In the genomic region with DNA sequence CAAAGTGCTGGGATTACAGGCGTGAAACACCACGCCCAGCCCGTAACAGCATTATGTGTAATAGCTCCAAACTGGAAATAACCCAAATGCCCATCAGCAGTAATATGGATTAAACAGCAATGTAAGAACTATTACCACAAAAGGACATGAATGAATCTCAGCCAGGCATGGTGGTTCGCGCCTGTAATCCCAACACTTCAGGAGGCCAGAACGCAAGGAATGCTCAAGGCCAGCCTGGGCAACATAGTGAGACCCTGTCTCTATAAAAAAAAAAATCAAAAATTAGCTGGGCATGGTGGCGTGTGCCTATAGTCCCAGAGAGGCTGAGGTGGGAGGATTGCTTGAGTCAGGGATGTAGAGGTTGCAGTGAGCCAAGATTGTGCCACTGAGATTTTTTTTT, we compare ENCODE assay signal across 9 cellular contexts. TPM values are rescaled to one million over a fixed set of nuclear protein-coding genes. Genes with fewer than 3 reads are reported as not detected.
DNase-seq lines count a peak whose midpoint lies in the region; ATAC-seq, FAIRE-seq and TF ChIP-seq lines count a peak whose summit lies in the region.
"Had no signal": no experiment of that assay in that cellular context is flagged by ENCODE, and none has a peak within 500 bp of the region (broad histone marks: within the 10 kb centered on the region; RNA-seq: fewer than 3 reads in every experiment).

No MANE protein-coding gene starts in this region.

- H3K4me3 ChIP-seq in A673 (ENCODE audit: low read depth, low read length, poor library complexity, severe bottlenecking), result no peak overlapping the region
- H3K4me3 ChIP-seq in HCT116 (replicated peaks in 1 of 2; ENCODE audit: low read depth in 1 of 2, low read length in 2 of 2), result no peak overlapping the region
- no peak overlapping the region for H3K4me3 ChIP-seq in kidney (ENCODE audit: low read length in 2 of 2)

- H4K20me1 ChIP-seq in HCT116 (ENCODE audit: insufficient read depth), result no peaks in the 10 kb centered on the region

- H3K27me3 ChIP-seq in A673 (replicated peaks; ENCODE audit: insufficient read depth, low read depth, low read length, poor library complexity) (no peaks in the 10 kb centered on the region), HCT116 (ENCODE audit: insufficient read depth, low read length) (no peaks in the 10 kb centered on the region)

- BruUV-seq in A673 (replicated peaks; lab: Mats Ljungman, UMichigan), result no TSS peak
- BruUV-seq in HCT116 (replicated peaks; lab: Mats Ljungman, UMichigan), result no TSS peak

- peak overlapping the region; percentile 91 for H2AFZ ChIP-seq in HCT116 (ENCODE audit: low read depth, low read length, poor library complexity, severe bottlenecking)

- H3K79me2 ChIP-seq in HCT116 (ENCODE audit: insufficient read depth, low read length), result peaks cover 19% of the 10 kb centered on the region

- RAD21 ChIA-PET in HCT116 (lab: Charles Lee; ENCODE audit: low non-redundant PET in 1 of 2, low total read pairs in 2 of 2, uncharacterized antibody in 2 of 2, unreplicated experiment in 2 of 2), result interaction anchor here (0.6 to 0.8 kb wide), 3 partner anchors 16 to 1058 kb away, joined by 3 to 5 read pairs (median 3); partner anchors contain the start of gene CDC42EP2 (in 1 of the 2)

- peaks cover 9% of the 10 kb centered on the region for H3K4me1 ChIP-seq in A673 (ENCODE audit: insufficient read depth, low read length, poor library complexity, severe bottlenecking)
- H3K4me1 ChIP-seq in HCT116 (ENCODE audit: control insufficient read depth in 1 of 2, insufficient read depth in 2 of 2, low read length in 2 of 2), result peaks cover 14 to 28% of the 10 kb centered on the region in 2 experiments
- peaks cover 8 to 11% of the 10 kb centered on the region in 2 donors for H3K4me1 ChIP-seq in kidney (ENCODE audit: control insufficient read depth in 1 of 2, insufficient read depth in 1 of 2, low read depth in 1 of 2, low read length in 2 of 2)

- H3K9me2 ChIP-seq in HCT116 (ENCODE audit: insufficient read depth), result no peaks in the 10 kb centered on the region

- H3K9me3 ChIP-seq in A673 (ENCODE audit: low read depth, low read length, poor library complexity, severe bottlenecking), result no peaks in the 10 kb centered on the region
- H3K9me3 ChIP-seq in HCT116 (ENCODE audit: control insufficient read depth in 1 of 2, insufficient read depth in 1 of 2, low read depth in 1 of 2, low read length in 2 of 2), result no peaks in the 10 kb centered on the region
- H3K9me3 ChIP-seq in kidney (ENCODE audit: control insufficient read depth in 1 of 2, low read length in 2 of 2), result no peaks in the 10 kb centered on the region

- TF ChIP-seq POLR2A in HCT116 (IDR thresholded peaks at IDR 0.05; ENCODE audit: borderline replicate concordance, extremely low read depth, insufficient read depth, insufficient read length), result no peak

- TF ChIP-seq CTCF in A673 (conservative IDR thresholded peaks at IDR 0.05; ENCODE audit: low read depth, low read length), result no peak
- TF ChIP-seq CTCF in HCT116 (IDR thresholded peaks at IDR 0.05 in 2 of 3, conservative IDR thresholded peaks at IDR 0.05 in 1 of 3; ENCODE audit: borderline replicate concordance in 1 of 3, insufficient read depth in 1 of 3, low read depth in 2 of 3, low read length in 2 of 3), result no peak
- TF ChIP-seq CTCF in RWPE1 (conservative IDR thresholded peaks at IDR 0.05; ENCODE audit: low read depth), result no peak
- no peak for TF ChIP-seq CTCF in kidney (IDR thresholded peaks at IDR 0.05; ENCODE audit: borderline replicate concordance, extremely low read depth, insufficient read depth)

- CTCF ChIA-PET in A673 (lab: Charles Lee) (interaction anchor here (0.6 to 3.6 kb wide), 8 partner anchors 14 to 105 kb away, joined by 3 to 34 read pairs (median 6); partner anchors contain the start of gene CDC42EP2), HCT116 (lab: Charles Lee) (interaction anchor here (0.7 to 8.5 kb wide), 11 partner anchors 8 to 208 kb away, joined by 3 to 202 read pairs (median 4); partner anchors contain the start of genes CDC42EP2, FAU and MRPL49), RWPE1 (lab: Yijun Ruan, JAX) (interaction anchor here (0.5 to 10.4 kb wide), 22 partner anchors 9 to 324 kb away, joined by 3 to 83 read pairs (median 4); partner anchors contain the start of gene CDC42EP2)

- FAIRE-seq in kidney (lab: Jason Lieb, UNC), result no peak
- FAIRE-seq: D721Med had no signal

- H3K4me2 ChIP-seq in HCT116 (ENCODE audit: low read length), result peak overlapping the region; percentile 51

- POLR2A ChIA-PET in A673 (lab: Charles Lee; ENCODE audit: low non-redundant PET), result interaction anchor here (0.7 kb wide), 1 partner anchor 196 kb away, joined by 6 read pairs; no protein-coding TSS in a partner anchor
- POLR2A ChIA-PET in HCT116 (lab: Charles Lee), result interaction anchor here (0.7 to 2.7 kb wide), 6 partner anchors 14 to 170 kb away, joined by 3 to 20 read pairs (median 5); partner anchors contain the start of gene NEAT1
- POLR2A ChIA-PET in RWPE1 (lab: Yijun Ruan, JAX; ENCODE audit: low non-redundant PET), result interaction anchor here (1.0 kb wide), 2 partner anchors 69 to 208 kb away, joined by 3 to 5 read pairs; partner anchors contain the start of genes FAU, MRPL49 and POLA2

- peak overlapping the region; percentile 24 for H3K27ac ChIP-seq in A673 (ENCODE audit: low read depth, low read length, poor library complexity, severe bottlenecking)
- no peak overlapping the region for H3K27ac ChIP-seq in HCT116 (ENCODE audit: low read depth, low read length)
- peak overlapping the region; percentile 49 for H3K27ac ChIP-seq in RWPE1
- no peak overlapping the region for H3K27ac ChIP-seq in kidney (ENCODE audit: low read depth in 2 of 2, low read length in 2 of 2)

- ATAC-seq in HCT116, result no peak
- ATAC-seq in GM19328 (IDR thresholded peaks at IDR 0.05; ENCODE audit: unreplicated experiment), result no peak

- DNase-seq in A673 (ENCODE audit: low spot score), result no peak
- DNase-seq in HCT116 (ENCODE audit: low read depth, low spot score), result no peak
- no peak for DNase-seq in RWPE1 (ENCODE audit: low spot score)
- peak; percentile 13 for DNase-seq in kidney
- no peak for DNase-seq in retina
- DNase-seq in NCI-H1092 (lab: John Stamatoyannopoulos, UW), result no peak
- DNase-seq in activated T-cell treated with anti-CD3 and anti-CD28 coated beads, Interleukin-2, amount 50 U/mL, for 48 hours, result no peak

- H3K36me3 ChIP-seq in A673 (ENCODE audit: insufficient read depth, low read length, poor library complexity, severe bottlenecking), result no peaks in the 10 kb centered on the region
- no peaks in the 10 kb centered on the region for H3K36me3 ChIP-seq in HCT116 (ENCODE audit: control insufficient read depth in 1 of 2, insufficient read depth in 2 of 2, low read length in 2 of 2)
- H3K36me3 ChIP-seq in kidney (ENCODE audit: control insufficient read depth in 1 of 2, insufficient read depth in 2 of 2, low read length in 2 of 2), result no peaks in the 10 kb centered on the region

- no peak for TF ChIP-seq RAD21 in HCT116 (IDR thresholded peaks at IDR 0.05; ENCODE audit: low read depth)

- H3K9ac ChIP-seq in HCT116 (ENCODE audit: low read length) (no peak overlapping the region), kidney (ENCODE audit: low read length in 2 of 2) (no peak overlapping the region)

- intact Hi-C loops in A673 (cut with micrococcal nuclease; ENCODE audit: unreplicated experiment) (loop anchor here (5.0 kb wide), 1 partner anchor 483 kb away; no protein-coding TSS in a partner anchor), HCT116 (cut with micrococcal nuclease) (loop anchor here (1.0 kb wide), 1 partner anchor 55 kb away; no protein-coding TSS in a partner anchor), kidney (cut with DNase I) (no loop called here)

TF ChIP-seq in HCT116, 20 proteins besides CTCF, POLR2A, EP300 and RAD21 (continues in another document):
- TF ChIP-seq, protein P1, sequence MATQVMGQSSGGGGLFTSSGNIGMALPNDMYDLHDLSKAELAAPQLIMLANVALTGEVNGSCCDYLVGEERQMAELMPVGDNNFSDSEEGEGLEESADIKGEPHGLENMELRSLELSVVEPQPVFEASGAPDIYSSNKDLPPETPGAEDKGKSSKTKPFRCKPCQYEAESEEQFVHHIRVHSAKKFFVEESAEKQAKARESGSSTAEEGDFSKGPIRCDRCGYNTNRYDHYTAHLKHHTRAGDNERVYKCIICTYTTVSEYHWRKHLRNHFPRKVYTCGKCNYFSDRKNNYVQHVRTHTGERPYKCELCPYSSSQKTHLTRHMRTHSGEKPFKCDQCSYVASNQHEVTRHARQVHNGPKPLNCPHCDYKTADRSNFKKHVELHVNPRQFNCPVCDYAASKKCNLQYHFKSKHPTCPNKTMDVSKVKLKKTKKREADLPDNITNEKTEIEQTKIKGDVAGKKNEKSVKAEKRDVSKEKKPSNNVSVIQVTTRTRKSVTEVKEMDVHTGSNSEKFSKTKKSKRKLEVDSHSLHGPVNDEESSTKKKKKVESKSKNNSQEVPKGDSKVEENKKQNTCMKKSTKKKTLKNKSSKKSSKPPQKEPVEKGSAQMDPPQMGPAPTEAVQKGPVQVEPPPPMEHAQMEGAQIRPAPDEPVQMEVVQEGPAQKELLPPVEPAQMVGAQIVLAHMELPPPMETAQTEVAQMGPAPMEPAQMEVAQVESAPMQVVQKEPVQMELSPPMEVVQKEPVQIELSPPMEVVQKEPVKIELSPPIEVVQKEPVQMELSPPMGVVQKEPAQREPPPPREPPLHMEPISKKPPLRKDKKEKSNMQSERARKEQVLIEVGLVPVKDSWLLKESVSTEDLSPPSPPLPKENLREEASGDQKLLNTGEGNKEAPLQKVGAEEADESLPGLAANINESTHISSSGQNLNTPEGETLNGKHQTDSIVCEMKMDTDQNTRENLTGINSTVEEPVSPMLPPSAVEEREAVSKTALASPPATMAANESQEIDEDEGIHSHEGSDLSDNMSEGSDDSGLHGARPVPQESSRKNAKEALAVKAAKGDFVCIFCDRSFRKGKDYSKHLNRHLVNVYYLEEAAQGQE (IDR thresholded peaks at IDR 0.05; ENCODE audit: low read depth), result no peak

RNA-seq across cellular contexts. Expression of gene DPF2, which starts 3.1 kb away (rescaled TPM):
- total RNA-seq in A673 (2021) (125 and 149 TPM in 2 replicates), HCT116 (2021; ENCODE audit: unreplicated experiment) (72.0 TPM), kidney (58.5 TPM)
- polyA plus RNA-seq in HCT116 (2012), result 57.3 and 62.2 TPM in 2 replicates
- polyA plus RNA-seq in kidney (ENCODE audit: insufficient read depth, low read depth, low replicate concordance), result 25.9 TPM

RNA-seq across cellular contexts. Expression of gene CDC42EP2, which starts 15.9 kb away (rescaled TPM):
- total RNA-seq in A673 (2021) (4.8 and 5.4 TPM in 2 replicates), HCT116 (2021; ENCODE audit: unreplicated experiment) (15.4 TPM), kidney (13.7 TPM)
- polyA plus RNA-seq in HCT116 (2012), result 17.2 and 20.4 TPM in 2 replicates
- polyA plus RNA-seq in kidney (ENCODE audit: insufficient read depth, low read depth, low replicate concordance), result 19.4 TPM

RNA-seq across cellular contexts. Expression of gene TIGD3, which starts 24.0 kb away (rescaled TPM):
- total RNA-seq in A673 (2021) (2.3 and 3.5 TPM in 2 replicates), HCT116 (2021; ENCODE audit: unreplicated experiment) (2.4 TPM), kidney (0.19 TPM)
- polyA plus RNA-seq in HCT116 (2012), result 1.5 and 1.6 TPM in 2 replicates
- polyA plus RNA-seq in kidney (ENCODE audit: insufficient read depth, low read depth, low replicate concordance), result 0.95 TPM

RNA-seq across cellular contexts. Expression of gene SLC25A45, which starts 51.9 kb away (rescaled TPM):
- 5.3 and 7.4 TPM in 2 replicates for total RNA-seq in A673 (2021)
- total RNA-seq in HCT116 (2021; ENCODE audit: unreplicated experiment), result 3.9 TPM
- polyA plus RNA-seq in HCT116 (2012), result 2.0 and 2.3 TPM in 2 replicates
- 14.7 TPM for total RNA-seq in kidney
- polyA plus RNA-seq in kidney (ENCODE audit: insufficient read depth, low read depth, low replicate concordance), result 4.1 TPM

RNA-seq across cellular contexts. Expression of gene FRMD8, which starts 55.9 kb away (rescaled TPM):
- total RNA-seq in A673 (2021) (43.2 and 51.1 TPM in 2 replicates), HCT116 (2021; ENCODE audit: unreplicated experiment) (35.8 TPM), kidney (41.3 TPM)
- polyA plus RNA-seq in HCT116 (2012), result 12.9 and 20.6 TPM in 2 replicates
- 9.4 TPM for polyA plus RNA-seq in kidney (ENCODE audit: insufficient read depth, low read depth, low replicate concordance)

Comparison
In these comparisons a context has a peak if more than half of its experiments do, and no peak if none do; other contexts are left out.
1. H3K27ac ChIP-seq: peak in A673 (single experiment) and RWPE1 (single experiment); none in HCT116 (single experiment) and kidney (0 of 2).